19 cellular contexts compared by ENCODE assay signal in genomic region chrX:150303386-150304097, GRCh38. TPM values are rescaled to one million over a fixed set of nuclear protein-coding genes. Genes with fewer than 3 reads are reported as not detected.
DNase-seq lines count a peak whose midpoint lies in the region; ATAC-seq lines count a peak whose summit lies in the region.
"Had no signal": no experiment of that assay in that cellular context is flagged by ENCODE, and none has a peak within 500 bp of the region (broad histone marks: within the 10 kb centered on the region; RNA-seq: fewer than 3 reads in every experiment).

No MANE protein-coding gene starts in this region.

- no peaks in the 10 kb centered on the region for H3K9me2 ChIP-seq in GM23248 (ENCODE audit: insufficient read depth)

- no peak overlapping the region for H3K27ac ChIP-seq in GM23248

- no peak overlapping the region for H3K4me3 ChIP-seq in GM23248

- no peaks in the 10 kb centered on the region for H4K20me1 ChIP-seq in GM23248 (ENCODE audit: insufficient read depth)

- no peaks in the 10 kb centered on the region for H3K79me2 ChIP-seq in GM23248 (ENCODE audit: insufficient read depth)

- no peak overlapping the region for H3K9ac ChIP-seq in GM23248

- WGBS in GM23248 (ENCODE audit: low coverage in 1 of 2, low lambda C conversion rate in 2 of 2, missing lambda C conversion rate in 2 of 2), 2 experiments, result 44 to 67% methylated on average over 4 of the region's 4 CpGs

- in situ Hi-C loops in GM23248 (cut with MboI), result no loop called here

- no peak for ATAC-seq in GM21515 (IDR thresholded peaks at IDR 0.05; ENCODE audit: unreplicated experiment)
- ATAC-seq: CD8-positive, alpha-beta T cell had no signal

- H3K4me2 ChIP-seq in GM23248 (ENCODE audit: unreplicated experiment), result no peak overlapping the region

- H3K27me3 ChIP-seq in GM23248 (replicated peaks; ENCODE audit: insufficient read depth), result no peaks in the 10 kb centered on the region

- no peak overlapping the region for H2AFZ ChIP-seq in GM23248

- H3K36me3 ChIP-seq in GM23248 (ENCODE audit: low read depth), result no peaks in the 10 kb centered on the region

- DNase-seq in DMS 273 treated with DMSO at 0.1 percent for 48 hours (lab: John Stamatoyannopoulos, UW) (peak; percentile 20), GM23248 (peak; percentile 2), NCI-H2171 treated with DMSO at 0.1 percent for 48 hours (lab: John Stamatoyannopoulos, UW) (peak; percentile 60), fibroblast of gingiva (ENCODE audit: low read depth) (peak; percentile 1), D341Med (ENCODE audit: low spot score) (no peak), HPDE6-E6E7 (ENCODE audit: extremely low spot score) (no peak)
- DNase-seq in stimulated activated CD4-positive, alpha-beta T cell treated with anti-CD3 and anti-CD28 coated beads, Interleukin-2, amount 100 ng/mL, for 24 hours, result no peak
- DNase-seq: C1 segment of cervical spinal cord; CD8-positive, alpha-beta T cell; DMS79; GOT3; HCEC 1CT; NCI-H1417 treated with DMSO at 0.1 percent for 48 hours; NCI-H2029; NCI-H345; NCI-H774; Right ventricle myocardium superior had no signal

- H3F3A ChIP-seq in GM23248 (ENCODE audit: insufficient read depth), result no peaks in the 10 kb centered on the region

- H3K9me3 ChIP-seq in GM23248 (ENCODE audit: low read depth), result no peaks in the 10 kb centered on the region

- H3K4me1 ChIP-seq in GM23248 (ENCODE audit: insufficient read depth), result no peaks in the 10 kb centered on the region

RNA-seq across cellular contexts. Expression of gene MAMLD1, which starts 59.6 kb away (rescaled TPM):
- total RNA-seq in GM23248 (2014; rRNA removed; shearing (Covaris generic)), result 4.1 and 23.1 TPM in 2 replicates
- polyA plus RNA-seq in GM23248 (2016; fragmentation: Nextera tagmentation; extraction: Ambion mirVana), result 9.0 and 10.1 TPM in 2 replicates
- total RNA-seq: OCI-LY7 had no signal

Comparison
In these comparisons a context has a peak if more than half of its experiments do, and no peak if none do; other contexts are left out.
1. DNase-seq: peak in DMS 273 treated with DMSO at 0.1 percent for 48 hours (single experiment), GM23248 (single experiment), NCI-H2171 treated with DMSO at 0.1 percent for 48 hours (single experiment) and fibroblast of gingiva (single experiment); none in D341Med (single experiment), stimulated activated CD4-positive, alpha-beta T cell treated with anti-CD3 and anti-CD28 coated beads, Interleukin-2, amount 100 ng/mL, for 24 hours (0 of 2) and HPDE6-E6E7 (single experiment).